10 cellular contexts compared by ENCODE assay signal in the genomic region with DNA sequence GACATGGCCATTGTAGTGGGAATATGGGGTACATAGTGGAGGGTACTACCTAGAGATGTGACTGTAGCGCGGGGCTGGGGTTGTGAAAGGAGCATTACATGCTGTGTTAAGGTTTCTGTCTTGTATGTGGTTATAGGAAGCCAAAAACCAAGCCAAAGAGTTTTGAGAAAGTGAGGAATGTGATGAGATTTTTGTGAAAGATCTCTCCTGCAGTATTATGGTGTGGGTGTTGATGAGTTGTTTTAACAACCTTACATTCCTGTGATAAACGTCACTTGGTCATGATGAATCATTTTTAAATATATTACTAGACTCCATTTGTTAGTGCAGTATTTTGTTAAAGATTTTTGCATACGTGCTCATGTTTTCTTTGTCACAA. TPM values are rescaled to one million over a fixed set of nuclear protein-coding genes. Genes with fewer than 3 reads are reported as not detected.
DNase-seq lines count a peak whose midpoint lies in the region; ATAC-seq, FAIRE-seq and TF ChIP-seq lines count a peak whose summit lies in the region.
"Had no signal": no experiment of that assay in that cellular context is flagged by ENCODE, and none has a peak within 500 bp of the region (broad histone marks: within the 10 kb centered on the region; RNA-seq: fewer than 3 reads in every experiment).

No MANE protein-coding gene starts in this region.

- H3K27ac ChIP-seq in CD4-positive, CD25-positive, alpha-beta regulatory T cell (ENCODE audit: insufficient read depth, low read length, poor library complexity, severe bottlenecking): no peak overlapping the region
- H3K27ac ChIP-seq in naive thymus-derived CD4-positive, alpha-beta T cell (ENCODE audit: low read depth, low read length): no peak overlapping the region
- H3K27ac ChIP-seq: ascending aorta had no signal

- H3K4me3 Mint-ChIP-seq in CD4-positive, CD25-positive, alpha-beta regulatory T cell: peak overlapping the region in 3 of 4 donors; percentile 4 to 48 (median 11)
- peak overlapping the region in 2 of 10 donors; percentile 2 to 6 for H3K4me3 Mint-ChIP-seq in naive thymus-derived CD4-positive, alpha-beta T cell
- H3K4me3 Mint-ChIP-seq: type B pancreatic cell had no signal

- ATAC-seq in CD4-positive, CD25-positive, alpha-beta regulatory T cell (ENCODE audit: low read depth in 2 of 2): no peak
- peak; percentile 51 for ATAC-seq in naive thymus-derived CD4-positive, alpha-beta T cell
- ATAC-seq in HG02571 (IDR thresholded peaks at IDR 0.05; ENCODE audit: unreplicated experiment): no peak

- no peaks in the 10 kb centered on the region for H3K36me3 ChIP-seq in CD4-positive, CD25-positive, alpha-beta regulatory T cell (ENCODE audit: control insufficient read depth, insufficient read depth, low read length)
- H3K36me3 ChIP-seq in bronchial epithelial cell (ENCODE audit: control insufficient read depth, insufficient read depth, low read length): no peaks in the 10 kb centered on the region
- no peaks in the 10 kb centered on the region for H3K36me3 ChIP-seq in naive thymus-derived CD4-positive, alpha-beta T cell (ENCODE audit: control insufficient read depth in 2 of 3, insufficient read depth in 3 of 3, low read length in 3 of 3)
- H3K36me3 ChIP-seq: ascending aorta had no signal

- peaks cover 12 to 17% of the 10 kb centered on the region in 2 experiments for H3K9me3 ChIP-seq in CD4-positive, CD25-positive, alpha-beta regulatory T cell (ENCODE audit: control insufficient read depth in 2 of 2, low read length in 2 of 2)
- H3K9me3 ChIP-seq in naive thymus-derived CD4-positive, alpha-beta T cell (ENCODE audit: control insufficient read depth in 2 of 3, low read length in 3 of 3): no peaks in the 10 kb centered on the region
- H3K9me3 ChIP-seq: ascending aorta had no signal

- CTCF ChIA-PET in naive thymus-derived CD4-positive, alpha-beta T cell (lab: Charles Lee): no interaction called here

- H3K9me3 Mint-ChIP-seq in CD4-positive, CD25-positive, alpha-beta regulatory T cell: peaks cover 0 to 15% (median 3%) of the 10 kb centered on the region in 7 donors
- H3K9me3 Mint-ChIP-seq in naive thymus-derived CD4-positive, alpha-beta T cell: peaks cover 0 to 27% (median 13%) of the 10 kb centered on the region in 11 donors

- FAIRE-seq in HTR-8/SVneo (lab: Jason Lieb, UNC) (no peak), bronchial epithelial cell (lab: Jason Lieb, UNC) (no peak)

- DNase-seq in CD4-positive, CD25-positive, alpha-beta regulatory T cell: no peak
- peak; percentile 43 for DNase-seq in HTR-8/SVneo (ENCODE audit: insufficient read length, low spot score)
- DNase-seq in bronchial epithelial cell (ENCODE audit: low read depth): peak; percentile 87
- no peak for DNase-seq in naive thymus-derived CD4-positive, alpha-beta T cell
- no peak for DNase-seq in NOMO-1 treated with dmso at 0.1 percent for 144 hours (lab: John Stamatoyannopoulos, UW; ENCODE audit: unreplicated experiment)
- DNase-seq in NCI-H2227 (lab: John Stamatoyannopoulos, UW; ENCODE audit: unreplicated experiment): no peak
- no peak for DNase-seq in activated CD8-positive, alpha-beta memory T cell treated with anti-CD3 and anti-CD28 coated beads, Interleukin-2, amount 50 U/mL, for 4 hours

- H3K27me3 ChIP-seq in CD4-positive, CD25-positive, alpha-beta regulatory T cell (ENCODE audit: control insufficient read depth, insufficient read depth, low read length): no peaks in the 10 kb centered on the region
- H3K27me3 ChIP-seq in bronchial epithelial cell (ENCODE audit: control insufficient read depth, insufficient read depth, low read length): no peaks in the 10 kb centered on the region
- H3K27me3 ChIP-seq in naive thymus-derived CD4-positive, alpha-beta T cell (ENCODE audit: control insufficient read depth in 2 of 2, insufficient read depth in 2 of 2, low read length in 2 of 2): no peaks in the 10 kb centered on the region
- H3K27me3 ChIP-seq: ascending aorta had no signal

- POLR2A ChIA-PET in naive thymus-derived CD4-positive, alpha-beta T cell (lab: Charles Lee): no interaction called here

- H3K36me3 Mint-ChIP-seq in CD4-positive, CD25-positive, alpha-beta regulatory T cell: peaks cover 26% of the 10 kb centered on the region
- H3K36me3 Mint-ChIP-seq in naive thymus-derived CD4-positive, alpha-beta T cell: peaks cover 9 to 41% (median 21%) of the 10 kb centered on the region in 5 donors

- TF ChIP-seq CTCF in bronchial epithelial cell (IDR thresholded peaks at IDR 0.05; ENCODE audit: insufficient read depth, low read length, severe bottlenecking): no peak

- no peaks in the 10 kb centered on the region for H3K27me3 Mint-ChIP-seq in CD4-positive, CD25-positive, alpha-beta regulatory T cell
- no peaks in the 10 kb centered on the region for H3K27me3 Mint-ChIP-seq in naive thymus-derived CD4-positive, alpha-beta T cell
- H3K27me3 Mint-ChIP-seq: type B pancreatic cell had no signal

- intact Hi-C loops in naive thymus-derived CD4-positive, alpha-beta T cell (cut with micrococcal nuclease): no loop called here

- H3K4me3 ChIP-seq in CD4-positive, CD25-positive, alpha-beta regulatory T cell (ENCODE audit: low read depth, low read length): peak overlapping the region; percentile 57
- no peak overlapping the region for H3K4me3 ChIP-seq in bronchial epithelial cell (ENCODE audit: low read depth, low read length)
- H3K4me3 ChIP-seq in naive thymus-derived CD4-positive, alpha-beta T cell (ENCODE audit: low read length): no peak overlapping the region
- H3K4me3 ChIP-seq: ascending aorta had no signal

- peak overlapping the region in 2 of 3 donors; percentile 6 to 39 for H3K27ac Mint-ChIP-seq in CD4-positive, CD25-positive, alpha-beta regulatory T cell
- H3K27ac Mint-ChIP-seq in naive thymus-derived CD4-positive, alpha-beta T cell: peak overlapping the region in 2 of 9 donors; percentile 56 to 76
- H3K27ac Mint-ChIP-seq: type B pancreatic cell had no signal

- peaks cover 28% of the 10 kb centered on the region for H3K4me1 ChIP-seq in CD4-positive, CD25-positive, alpha-beta regulatory T cell (ENCODE audit: control insufficient read depth, insufficient read depth, low read length, poor library complexity, severe bottlenecking)
- peaks cover 15 to 20% of the 10 kb centered on the region in 2 donors for H3K4me1 ChIP-seq in naive thymus-derived CD4-positive, alpha-beta T cell (ENCODE audit: control insufficient read depth in 2 of 2, insufficient read depth in 2 of 2, low read length in 2 of 2)

- H3K4me1 Mint-ChIP-seq in CD4-positive, CD25-positive, alpha-beta regulatory T cell: peaks cover 44 to 65% (median 55%) of the 10 kb centered on the region in 4 donors
- H3K4me1 Mint-ChIP-seq in naive thymus-derived CD4-positive, alpha-beta T cell: peaks cover 32 to 78% (median 61%) of the 10 kb centered on the region in 7 donors

RNA-seq across cellular contexts. Expression of gene ZFAND3, which starts 48.9 kb away (rescaled TPM):
- 60.0 TPM for total RNA-seq in CD4-positive, CD25-positive, alpha-beta regulatory T cell
- polyA plus RNA-seq in CD4-positive, CD25-positive, alpha-beta regulatory T cell: 1 to 10 TPM; 3.5 to 5.4 (median 4.9) TPM
- total RNA-seq in bronchial epithelial cell: 25.5 and 41.3 TPM in 2 replicates
- 10 to 100 TPM; 31.7 to 55.0 (median 42.5) TPM for total RNA-seq in naive thymus-derived CD4-positive, alpha-beta T cell
- polyA plus RNA-seq in naive thymus-derived CD4-positive, alpha-beta T cell: 1 to 10 TPM; 3.5 to 4.4 TPM

Comparison
In these comparisons a context has a peak if more than half of its experiments do, and no peak if none do; other contexts are left out.
1. DNase-seq: peak in HTR-8/SVneo (single experiment) and bronchial epithelial cell (single experiment); none in CD4-positive, CD25-positive, alpha-beta regulatory T cell (0 of 3), naive thymus-derived CD4-positive, alpha-beta T cell (0 of 9), NOMO-1 treated with dmso at 0.1 percent for 144 hours (single experiment), NCI-H2227 (single experiment) and activated CD8-positive, alpha-beta memory T cell treated with anti-CD3 and anti-CD28 coated beads, Interleukin-2, amount 50 U/mL, for 4 hours (single experiment).